Comparison of ENCODE assay signal across 8 cellular contexts in genomic region chr2:181123798-181124217, GRCh38.
DNase-seq lines count a peak whose midpoint lies in the region; ATAC-seq lines count a peak whose summit lies in the region.

No MANE protein-coding gene starts in this region.

- peak; percentile 93 for ATAC-seq in HG03025 (IDR thresholded peaks at IDR 0.05; ENCODE audit: low FRiP score, unreplicated experiment)

- peak; percentile 72 for DNase-seq in activated CD8-positive, alpha-beta memory T cell treated with anti-CD3 and anti-CD28 coated beads for 24 hours
- DNase-seq in activated CD8-positive, alpha-beta memory T cell treated with anti-CD3 and anti-CD28 coated beads, Interleukin-2, amount 50 U/mL, for 48 hours = no peak
- DNase-seq in SKM-1 treated with dmso at 0.1 percent for 144 hours (lab: John Stamatoyannopoulos, UW; ENCODE audit: unreplicated experiment) (peak; percentile 89), dermis blood vessel endothelial cell (peak; percentile 27), NCI-H146 treated with DMSO at 0.1 percent for 48 hours (lab: John Stamatoyannopoulos, UW; ENCODE audit: unreplicated experiment) (no peak), NCI-H345 (lab: John Stamatoyannopoulos, UW) (no peak), posterior vena cava (ENCODE audit: low spot score) (no peak)

- intact Hi-C loops in posterior vena cava (cut with DNase I) = no loop called here

Comparison
In these comparisons a context has a peak if more than half of its experiments do, and no peak if none do; other contexts are left out.
1. DNase-seq: peak in activated CD8-positive, alpha-beta memory T cell treated with anti-CD3 and anti-CD28 coated beads for 24 hours (single experiment), SKM-1 treated with dmso at 0.1 percent for 144 hours (single experiment) and dermis blood vessel endothelial cell (single experiment); none in activated CD8-positive, alpha-beta memory T cell treated with anti-CD3 and anti-CD28 coated beads, Interleukin-2, amount 50 U/mL, for 48 hours (single experiment), NCI-H146 treated with DMSO at 0.1 percent for 48 hours (single experiment), NCI-H345 (single experiment) and posterior vena cava (single experiment).